Comparison of ENCODE assay signal across 15 cellular contexts in genomic region chr3:142808103-142808917, GRCh38.
DNase-seq lines count a peak whose midpoint lies in the region; FAIRE-seq and TF ChIP-seq lines count a peak whose summit lies in the region.
"Had no signal": no experiment of that assay in that cellular context is flagged by ENCODE, and none has a peak within 500 bp of the region (broad histone marks: within the 10 kb centered on the region; RNA-seq: fewer than 3 reads in every experiment).

No MANE protein-coding gene starts in this region.

- H3K27me3 Mint-ChIP-seq in nephron progenitor cell (ENCODE audit: low read depth, poor library complexity) = peaks cover 4% of the 10 kb centered on the region
- no peaks in the 10 kb centered on the region for H3K27me3 Mint-ChIP-seq in type B pancreatic cell

- H3K4me2 ChIP-seq in MM.1S (ENCODE audit: low read depth, low read length) = no peak overlapping the region

- TF ChIP-seq CTCF in nephron progenitor cell (IDR thresholded peaks at IDR 0.05) (no peak), type B pancreatic cell (conservative IDR thresholded peaks at IDR 0.05) (no peak), MM.1S (IDR thresholded peaks at IDR 0.05; ENCODE audit: low read length) (no peak)

- no peak overlapping the region for H3K4me3 Mint-ChIP-seq in nephron progenitor cell
- H3K4me3 Mint-ChIP-seq in type B pancreatic cell = no peak overlapping the region
- H3K4me3 Mint-ChIP-seq: activated naive CD8-positive, alpha-beta T cell treated with anti-CD3 and anti-CD28 coated beads, Interleukin-2, amount 10 ng/mL, durations not matched to agents 7 days and 5 days; natural killer cell had no signal

- peaks cover 25% of the 10 kb centered on the region for H3K36me3 Mint-ChIP-seq in nephron progenitor cell (ENCODE audit: low read depth)
- no peaks in the 10 kb centered on the region for H3K36me3 Mint-ChIP-seq in type B pancreatic cell
- H3K36me3 Mint-ChIP-seq: activated naive CD8-positive, alpha-beta T cell treated with anti-CD3 and anti-CD28 coated beads, Interleukin-2, amount 10 ng/mL, durations not matched to agents 7 days and 5 days; natural killer cell had no signal

- H4K20me1 ChIP-seq in MM.1S (ENCODE audit: insufficient read depth, low read length) = no peaks in the 10 kb centered on the region

- DNase-seq in activated CD4-positive, alpha-beta T cell treated with anti-CD3 and anti-CD28 coated beads for 48 hours = peak; percentile 54
- no peak for DNase-seq in activated CD4-positive, alpha-beta T cell treated with anti-CD3 and anti-CD28 coated beads for 4 hours
- peak; percentile 92 for DNase-seq in M059J (ENCODE audit: low read depth)
- peak; percentile 21 for DNase-seq in brain pericyte (ENCODE audit: low read depth, low spot score)
- DNase-seq in nephron progenitor cell = no peak
- DNase-seq in type B pancreatic cell (ENCODE audit: extremely low spot score, unreplicated experiment) = no peak
- no peak for DNase-seq in frontal cortex (ENCODE audit: low spot score in 2 of 2)
- DNase-seq in MM.1S = no peak
- DNase-seq: activated naive CD8-positive, alpha-beta T cell treated with anti-CD3 and anti-CD28 coated beads, Interleukin-2, amount 10 ng/mL, durations not matched to agents 7 days and 5 days; heart right ventricle; KG1; natural killer cell; NCI-H526; stimulated activated CD4-positive, alpha-beta T cell treated with anti-CD3 and anti-CD28 coated beads, Interleukin-4, amount 100 ng/mL, for 24 hours; upper lobe of right lung had no signal

- no peaks in the 10 kb centered on the region for H3K9me3 ChIP-seq in MM.1S (replicated peaks; ENCODE audit: insufficient read depth, low read length)
- H3K9me3 ChIP-seq: heart right ventricle, upper lobe of right lung had no signal

- H3K9ac ChIP-seq in MM.1S (ENCODE audit: low read length) = no peak overlapping the region

- H3K27ac Mint-ChIP-seq in nephron progenitor cell (peak overlapping the region; percentile 21), type B pancreatic cell (no peak overlapping the region)
- H3K27ac Mint-ChIP-seq: activated naive CD8-positive, alpha-beta T cell treated with anti-CD3 and anti-CD28 coated beads, Interleukin-2, amount 10 ng/mL, durations not matched to agents 7 days and 5 days; natural killer cell had no signal

- H3F3A ChIP-seq in MM.1S (ENCODE audit: insufficient read depth, low read length) = no peaks in the 10 kb centered on the region

- H3K9me2 ChIP-seq in MM.1S (replicated peaks; ENCODE audit: insufficient read depth, low read length) = no peaks in the 10 kb centered on the region

- no peak for FAIRE-seq in frontal cortex (lab: Jason Lieb, UNC)

- H3K36me3 ChIP-seq in MM.1S (replicated peaks; ENCODE audit: insufficient read depth, low read length) = no peaks in the 10 kb centered on the region

- H3K79me2 ChIP-seq in MM.1S (ENCODE audit: low read length) = no peaks in the 10 kb centered on the region

- no peaks in the 10 kb centered on the region for H3K27me3 ChIP-seq in MM.1S (replicated peaks; ENCODE audit: insufficient read depth, low read length)
- H3K27me3 ChIP-seq: heart right ventricle, upper lobe of right lung had no signal

- H3K4me1 Mint-ChIP-seq in nephron progenitor cell (no peaks in the 10 kb centered on the region), type B pancreatic cell (ENCODE audit: unreplicated experiment) (no peaks in the 10 kb centered on the region)
- H3K4me1 Mint-ChIP-seq: activated naive CD8-positive, alpha-beta T cell treated with anti-CD3 and anti-CD28 coated beads, Interleukin-2, amount 10 ng/mL, durations not matched to agents 7 days and 5 days had no signal

- H3K4me3 ChIP-seq in MM.1S (ENCODE audit: low read length) = no peak overlapping the region
- H3K4me3 ChIP-seq: heart right ventricle, upper lobe of right lung had no signal

- H2AFZ ChIP-seq in MM.1S (ENCODE audit: low read length) = no peak overlapping the region

- H3K9me3 Mint-ChIP-seq in nephron progenitor cell (no peaks in the 10 kb centered on the region), type B pancreatic cell (no peaks in the 10 kb centered on the region)
- H3K9me3 Mint-ChIP-seq: activated naive CD8-positive, alpha-beta T cell treated with anti-CD3 and anti-CD28 coated beads, Interleukin-2, amount 10 ng/mL, durations not matched to agents 7 days and 5 days; natural killer cell had no signal

- H3K27ac ChIP-seq in MM.1S (ENCODE audit: low read length) = no peak overlapping the region
- H3K27ac ChIP-seq: heart right ventricle, upper lobe of right lung had no signal

- no peaks in the 10 kb centered on the region for H3K4me1 ChIP-seq in MM.1S (ENCODE audit: low read length)
- H3K4me1 ChIP-seq: upper lobe of right lung had no signal

Comparison
In these comparisons a context has a peak if more than half of its experiments do, and no peak if none do; other contexts are left out.
1. DNase-seq: peak in activated CD4-positive, alpha-beta T cell treated with anti-CD3 and anti-CD28 coated beads for 48 hours (single experiment), M059J (single experiment) and brain pericyte (single experiment); none in activated CD4-positive, alpha-beta T cell treated with anti-CD3 and anti-CD28 coated beads for 4 hours (0 of 2), nephron progenitor cell (single experiment), type B pancreatic cell (single experiment), frontal cortex (0 of 2) and MM.1S (single experiment).